In the genomic region with DNA sequence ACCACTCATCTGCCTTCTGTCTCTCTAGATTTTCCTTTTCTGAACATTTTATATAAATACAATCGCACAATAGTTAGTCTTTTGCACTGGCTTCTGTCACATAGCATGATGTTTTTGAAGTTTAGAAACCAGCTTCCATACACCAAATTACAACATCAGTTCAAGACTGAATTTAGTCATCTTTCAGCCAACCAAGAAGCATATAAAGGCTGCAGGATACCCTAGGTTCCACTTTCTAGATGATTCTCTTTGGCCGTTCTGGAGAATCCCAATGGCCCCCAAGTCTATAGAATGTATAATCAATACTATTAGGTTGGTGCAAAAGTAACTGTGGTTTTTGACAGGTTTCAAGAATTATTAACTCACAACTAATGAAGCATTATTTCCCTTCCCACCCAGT, we compare ENCODE assay signal across 28 cellular contexts.
"Had no signal": no experiment of that assay in that cellular context is flagged by ENCODE, and none has a peak within 500 bp of the region (broad histone marks: within the 10 kb centered on the region; RNA-seq: fewer than 3 reads in every experiment).

No MANE protein-coding gene starts in this region.

- H3K9me3 Mint-ChIP-seq: naive thymus-derived CD4-positive, alpha-beta T cell; natural killer cell; nephron; neural progenitor cell; stimulated activated naive B cell treated with anti-CD40 and anti-IgM and Interleukin-4, amounts not matched to agents 10 μg/mL and 1 μg/mL and 100 μg/mL, for 72 hours; stimulated activated naive CD8-positive, alpha-beta T cell treated with anti-CD3 and anti-CD28 coated beads, Interleukin-15, Interleukin-2, amounts not matched to agents 100 ng/mL and 50 ng/mL, for 24 hours; type B pancreatic cell had no signal

- H3K27ac ChIP-seq: neural progenitor cell, ovary, parathyroid adenoma, psoas muscle, right lobe of liver, sigmoid colon, stomach, thoracic aorta, thyroid gland, tibial nerve, upper lobe of right lung, uterus had no signal

- H3K4me3 Mint-ChIP-seq: natural killer cell; nephron; neural progenitor cell; stimulated activated naive B cell treated with anti-CD40 and anti-IgM and Interleukin-4, amounts not matched to agents 10 μg/mL and 1 μg/mL and 100 μg/mL, for 72 hours; stimulated activated naive CD8-positive, alpha-beta T cell treated with anti-CD3 and anti-CD28 coated beads, Interleukin-15, Interleukin-2, amounts not matched to agents 100 ng/mL and 50 ng/mL, for 24 hours; type B pancreatic cell had no signal

- H3K4me1 ChIP-seq: neural progenitor cell, parathyroid adenoma, right lobe of liver, thyroid gland, tibial nerve, upper lobe of right lung, uterus had no signal

- H3K27ac Mint-ChIP-seq: naive thymus-derived CD4-positive, alpha-beta T cell; natural killer cell; nephron; progenitor cell of endocrine pancreas; stimulated activated naive CD8-positive, alpha-beta T cell treated with anti-CD3 and anti-CD28 coated beads, Interleukin-15, Interleukin-2, amounts not matched to agents 100 ng/mL and 50 ng/mL, for 24 hours; type B pancreatic cell had no signal

- DNase-seq: naive thymus-derived CD4-positive, alpha-beta T cell; natural killer cell; occipital lobe; ovary; posterior cingulate gyrus; psoas muscle; right cardiac atrium; right lobe of liver; sigmoid colon; small intestine; stimulated activated CD4-positive, alpha-beta T cell treated with anti-CD3 and anti-CD28 coated beads, Interleukin-15, amount 100 ng/mL, for 24 hours; stimulated activated CD4-positive, alpha-beta T cell treated with anti-CD3 and anti-CD28 coated beads, Interleukin-2, amount 100 ng/mL, for 24 hours; stimulated activated CD4-positive, alpha-beta T cell treated with anti-CD3 and anti-CD28 coated beads, Interleukin-2, amount 100 ng/mL, for 48 hours; stimulated activated CD4-positive, alpha-beta T cell treated with anti-CD3 and anti-CD28 coated beads, Interleukin-4, amount 100 ng/mL, for 24 hours; stimulated activated naive B cell treated with anti-CD40 and anti-IgM and Interleukin-4, amounts not matched to agents 10 μg/mL and 1 μg/mL and 100 μg/mL, for 72 hours; stimulated activated naive CD4-positive, alpha-beta T cell treated with Interleukin-2 at 50 U/mL for 16 hours; stomach; thyroid gland; upper lobe of right lung; uterus had no signal

- ATAC-seq: naive thymus-derived CD4-positive, alpha-beta T cell; natural killer cell; psoas muscle; right cardiac atrium; right lobe of liver; stimulated activated naive B cell treated with anti-CD40 and anti-IgM and Interleukin-4, amounts not matched to agents 10 μg/mL and 1 μg/mL and 100 μg/mL, for 72 hours; upper lobe of right lung had no signal

- H3K4me3 ChIP-seq: neural progenitor cell, ovary, psoas muscle, right lobe of liver, sigmoid colon, stomach, thoracic aorta, thyroid gland, tibial nerve, upper lobe of right lung, uterus had no signal

- H3K9me3 ChIP-seq: ovary, psoas muscle, right lobe of liver, sigmoid colon, stomach, thoracic aorta, thyroid gland, tibial nerve, upper lobe of right lung, uterus had no signal

- H3K27me3 ChIP-seq: neural progenitor cell, ovary, right lobe of liver, sigmoid colon, stomach, thyroid gland, tibial nerve, upper lobe of right lung, uterus had no signal

- H3K36me3 ChIP-seq: neural progenitor cell, ovary, uterus had no signal

- H2AFZ ChIP-seq: neural progenitor cell, parathyroid adenoma had no signal

- H3K27me3 Mint-ChIP-seq: naive thymus-derived CD4-positive, alpha-beta T cell; progenitor cell of endocrine pancreas; stimulated activated naive B cell treated with anti-CD40 and anti-IgM and Interleukin-4, amounts not matched to agents 10 μg/mL and 1 μg/mL and 100 μg/mL, for 72 hours; stimulated activated naive CD8-positive, alpha-beta T cell treated with anti-CD3 and anti-CD28 coated beads, Interleukin-15, Interleukin-2, amounts not matched to agents 100 ng/mL and 50 ng/mL, for 24 hours; type B pancreatic cell had no signal

- H3K4me1 Mint-ChIP-seq: naive thymus-derived CD4-positive, alpha-beta T cell; natural killer cell; nephron; neural progenitor cell had no signal

- H3K9ac ChIP-seq: neural progenitor cell, parathyroid adenoma had no signal

- FAIRE-seq: small intestine had no signal

- H3K4me2 ChIP-seq: neural progenitor cell had no signal

- H3K79me2 ChIP-seq: parathyroid adenoma had no signal
